Comparison of ENCODE assay signal across 10 cellular contexts in the genomic region with DNA sequence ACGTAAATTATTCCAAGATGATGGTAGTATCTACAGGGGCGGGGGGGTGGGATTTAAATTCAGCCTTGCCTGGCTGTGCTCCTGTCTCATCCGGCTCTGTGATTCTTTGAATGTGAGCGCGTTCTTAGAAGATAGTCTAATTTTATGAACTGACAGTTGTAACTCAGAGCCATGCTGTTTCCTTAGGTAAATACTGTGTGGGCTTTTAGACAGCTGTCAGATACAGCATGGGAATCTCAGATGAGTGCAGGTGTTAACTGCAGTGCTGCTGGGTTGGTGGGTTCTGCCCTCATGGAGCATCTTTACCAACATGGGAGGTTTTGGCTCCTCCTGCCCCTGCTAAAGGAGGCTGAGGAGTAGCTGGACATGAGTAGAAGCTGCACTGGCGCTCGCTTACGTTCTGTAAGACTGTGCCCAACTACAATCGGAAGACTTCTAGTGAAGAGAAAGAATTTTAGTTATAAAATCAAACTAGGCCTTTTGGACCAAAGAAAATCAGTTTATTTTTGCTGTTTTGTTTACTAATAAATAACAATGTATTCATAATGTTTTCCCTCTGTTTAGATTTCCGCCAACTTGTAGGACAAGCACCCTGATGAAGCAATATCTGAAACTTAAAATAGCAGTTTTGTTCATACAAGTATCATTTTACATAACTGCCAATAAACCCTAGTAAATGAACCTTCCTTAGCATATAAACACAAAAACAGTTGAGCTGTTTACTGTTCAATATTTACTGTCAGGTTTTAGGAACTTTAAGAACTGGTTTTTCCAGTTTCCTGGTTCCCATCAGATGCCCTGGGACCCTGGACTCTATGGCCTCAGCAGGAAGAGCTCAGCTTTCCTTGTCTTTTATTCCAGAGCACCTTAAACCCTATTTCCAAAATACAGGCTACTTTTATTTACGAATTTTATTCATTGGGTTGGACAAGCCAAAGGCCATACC.
"Had no signal": no experiment of that assay in that cellular context is flagged by ENCODE, and none has a peak within 500 bp of the region (broad histone marks: within the 10 kb centered on the region; RNA-seq: fewer than 3 reads in every experiment).

No MANE protein-coding gene starts in this region.

- H2AFZ ChIP-seq: neural progenitor cell had no signal

- H3K27ac ChIP-seq: ascending aorta, lower lobe of right lung, neural progenitor cell, ovary had no signal

- ATAC-seq: activated CD4-positive, CD25-positive, alpha-beta regulatory T cell treated with anti-CD3 and anti-CD28 coated beads, Interleukin-2, amount 50 U/mL, for 24 hours; activated T-helper 17 cell treated with anti-CD3 and anti-CD28 coated beads, Interleukin-2, amount 50 U/mL, for 72 hours; left colon; lower lobe of right lung; stimulated activated effector memory CD8-positive, alpha-beta T cell treated with anti-CD3 and anti-CD28 coated beads, Interleukin-12 subunit alpha, Interleukin-12 subunit beta, amount 100 ng/mL, for 72 hours had no signal

- H3K36me3 ChIP-seq: neural progenitor cell, ovary had no signal

- H3K9me3 ChIP-seq: ascending aorta, lower lobe of right lung, ovary had no signal

- DNase-seq: activated naive CD4-positive, alpha-beta T cell treated with Interleukin-2 at 50 U/mL for 16 hours; dermis blood vessel endothelial cell; left colon; lower lobe of right lung; ovary had no signal

- H3K4me3 ChIP-seq: ascending aorta, lower lobe of right lung, neural progenitor cell, ovary had no signal

- H3K4me1 ChIP-seq: ascending aorta, neural progenitor cell had no signal

- H3K9ac ChIP-seq: neural progenitor cell had no signal

- H3K27me3 ChIP-seq: ascending aorta, neural progenitor cell, ovary had no signal

- H3K4me2 ChIP-seq: neural progenitor cell had no signal
